ENCODE assay signal across 6 cellular contexts in the genomic region with DNA sequence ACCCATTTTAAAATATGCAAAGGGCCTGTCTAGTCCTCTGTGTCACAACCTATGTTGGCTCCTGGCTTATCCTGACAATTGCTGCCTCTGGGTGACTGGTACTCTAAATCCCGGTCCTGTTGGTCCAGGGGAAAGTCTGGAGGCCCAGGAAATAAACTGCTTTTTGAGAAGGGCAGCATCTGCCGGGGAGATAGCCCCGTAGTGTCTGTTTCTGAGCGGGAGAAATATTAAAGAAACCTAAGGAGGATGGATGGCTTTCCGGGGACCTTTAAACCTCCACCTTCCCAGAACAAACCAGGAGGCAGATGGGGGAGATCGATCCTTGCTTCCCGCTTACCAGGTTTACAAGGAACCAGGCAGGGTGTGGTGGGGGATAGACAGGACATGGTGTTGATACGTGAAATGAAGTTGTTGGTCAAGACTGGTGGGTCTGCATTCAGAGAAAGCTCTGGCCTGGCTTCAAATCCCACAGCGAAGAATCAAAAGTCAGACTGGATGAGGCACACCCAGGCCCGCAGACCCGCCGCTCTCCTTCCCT. TPM values are rescaled to one million over a fixed set of nuclear protein-coding genes. Genes with fewer than 3 reads are reported as not detected.
DNase-seq lines count a peak whose midpoint lies in the region; TF ChIP-seq lines count a peak whose summit lies in the region.

No MANE protein-coding gene starts in this region.

- no peak overlapping the region for H2AFZ ChIP-seq in neural progenitor cell (replicated peaks)

- DNase-seq in HFF-Myc (ENCODE audit: extremely low read depth, low read depth), result no peak
- DNase-seq in chondrocyte (ENCODE audit: low spot score), result no peak
- no peak for DNase-seq in neural progenitor cell (ENCODE audit: low spot score)
- no peak for DNase-seq in AG08396 (ENCODE audit: low spot score)
- DNase-seq in stimulated activated CD4-positive, alpha-beta T cell treated with anti-CD3 and anti-CD28 coated beads, Interleukin-2, amount 100 ng/mL, for 24 hours, result no peak
- DNase-seq in GM03348 (ENCODE audit: low spot score), result no peak

- H3K9ac ChIP-seq in neural progenitor cell, result no peak overlapping the region

- no peaks in the 10 kb centered on the region for H3K9me3 ChIP-seq in neural progenitor cell (ENCODE audit: low read depth)

- H3K36me3 Mint-ChIP-seq in chondrocyte (ENCODE audit: low read depth) (peaks cover 4% of the 10 kb centered on the region), neural progenitor cell (no peaks in the 10 kb centered on the region)

- peaks cover 8% of the 10 kb centered on the region for H3K4me1 Mint-ChIP-seq in chondrocyte (ENCODE audit: low read depth)
- H3K4me1 Mint-ChIP-seq in neural progenitor cell, result peaks cover 11% of the 10 kb centered on the region

- H3K4me1 ChIP-seq in neural progenitor cell, result no peaks in the 10 kb centered on the region

- H3K4me3 Mint-ChIP-seq in chondrocyte (ENCODE audit: unreplicated experiment) (peak overlapping the region; percentile 62), neural progenitor cell (peak overlapping the region; percentile 34)

- peak overlapping the region; percentile 85 for H3K27ac Mint-ChIP-seq in chondrocyte (ENCODE audit: unreplicated experiment)
- H3K27ac Mint-ChIP-seq in neural progenitor cell, result no peak overlapping the region

- peaks cover 68% of the 10 kb centered on the region for H3K27me3 Mint-ChIP-seq in chondrocyte (ENCODE audit: low read depth)
- peaks cover 81% of the 10 kb centered on the region for H3K27me3 Mint-ChIP-seq in neural progenitor cell (ENCODE audit: insufficient read depth, low read depth)

- H3K4me2 ChIP-seq in neural progenitor cell, result peak overlapping the region; percentile 62

- TF ChIP-seq CTCF in HFF-Myc (IDR thresholded peaks at IDR 0.05; ENCODE audit: low read depth, low read length, missing control alignments) (no peak), chondrocyte (IDR thresholded peaks at IDR 0.05) (no peak), neural progenitor cell (IDR thresholded peaks at IDR 0.05) (no peak)

- no peaks in the 10 kb centered on the region for H3K36me3 ChIP-seq in neural progenitor cell

- peaks cover 57% of the 10 kb centered on the region for H4K20me1 ChIP-seq in neural progenitor cell (ENCODE audit: low read depth)

- H3K27me3 ChIP-seq in neural progenitor cell, result peaks cover 100% of the 10 kb centered on the region

- H3K27ac ChIP-seq in neural progenitor cell, result no peak overlapping the region

- H3K4me3 ChIP-seq in HFF-Myc (replicated peaks; ENCODE audit: low read depth, low read length) (peak overlapping the region; percentile 69), neural progenitor cell (peak overlapping the region; percentile 32)

- H3K9me3 Mint-ChIP-seq in chondrocyte (ENCODE audit: low read depth) (no peaks in the 10 kb centered on the region), neural progenitor cell (peaks cover 6% of the 10 kb centered on the region)

- H3K79me2 ChIP-seq in neural progenitor cell (ENCODE audit: low read depth), result no peaks in the 10 kb centered on the region

- peaks cover 4% of the 10 kb centered on the region for H3F3A ChIP-seq in neural progenitor cell (ENCODE audit: low read depth)

RNA-seq across cellular contexts. Expression of a gene that starts 3.8 kb away (rescaled TPM):
- total RNA-seq in chondrocyte (0.72 TPM in 2 of 3 replicates, not detected in the other), neural progenitor cell (ENCODE audit: low replicate concordance) (not detected in 2 replicates)

RNA-seq across cellular contexts. Expression of a gene that starts 10.3 kb away (rescaled TPM):
- not detected in 3 replicates for total RNA-seq in chondrocyte
- total RNA-seq in neural progenitor cell (ENCODE audit: low replicate concordance), result not detected in 2 replicates

RNA-seq across cellular contexts. Expression of a gene that starts 37.0 kb away (rescaled TPM):
- total RNA-seq in chondrocyte (not detected in 3 replicates), neural progenitor cell (ENCODE audit: low replicate concordance) (not detected in 2 replicates)

RNA-seq across cellular contexts. Expression of a gene that starts 48.9 kb away (rescaled TPM):
- 0.18 to 0.57 TPM in 2 of 3 replicates, not detected in the other for total RNA-seq in chondrocyte
- total RNA-seq in neural progenitor cell (ENCODE audit: low replicate concordance), result not detected in 2 replicates

RNA-seq across cellular contexts. Expression of a gene that starts 52.5 kb away (rescaled TPM):
- not detected in 3 replicates for total RNA-seq in chondrocyte
- not detected in 2 replicates for total RNA-seq in neural progenitor cell (ENCODE audit: low replicate concordance)
